Comparison of ENCODE assay signal across 18 cellular contexts in genomic region chr9:86836797-86837196, GRCh38.
DNase-seq lines count a peak whose midpoint lies in the region; ATAC-seq, FAIRE-seq and TF ChIP-seq lines count a peak whose summit lies in the region.
"Had no signal": no experiment of that assay in that cellular context is flagged by ENCODE, and none has a peak within 500 bp of the region (broad histone marks: within the 10 kb centered on the region; RNA-seq: fewer than 3 reads in every experiment).

No MANE protein-coding gene starts in this region.

- no peak overlapping the region for H3K27ac ChIP-seq in GM12878 (ENCODE audit: control insufficient read depth, insufficient read depth)
- H3K27ac ChIP-seq in thyroid gland, result no peak overlapping the region

- in situ Hi-C loops in GM12878 (cut with MboI), result no loop called here

- CTCF ChIA-PET in GM12878 (lab: Yijun Ruan, JAX), result no interaction called here

- no peak for FAIRE-seq in GM12878 (lab: Jason Lieb, UNC)
- FAIRE-seq: GM12892 had no signal

- TF ChIP-seq EP300 in GM12878 (IDR thresholded peaks at IDR 0.05; ENCODE audit: borderline replicate concordance in 1 of 2, control insufficient read depth in 1 of 2, low read depth in 2 of 2, low read length in 2 of 2), result peak in 1 of 2 experiments; percentile 16; a peak in 1 of 4 replicates

- no peaks in the 10 kb centered on the region for H4K20me1 ChIP-seq in GM12878 (ENCODE audit: control insufficient read depth, insufficient read depth)

- POLR2A ChIA-PET in GM12878 (lab: Charles Lee), result no interaction called here

- peak overlapping the region; percentile 10; the same call in 1 of the 2 replicates for H2AFZ ChIP-seq in GM12878 (ENCODE audit: control insufficient read depth, low read depth, low read length)

- no peak for TF ChIP-seq CTCF in GM12878 (IDR thresholded peaks at IDR 0.05 in 2 of 3, conservative IDR thresholded peaks at IDR 0.05 in 1 of 3; ENCODE audit: control insufficient read depth in 2 of 3, extremely low read depth in 1 of 3, insufficient read depth in 1 of 3, low read depth in 3 of 3, low read length in 3 of 3)
- TF ChIP-seq CTCF in thyroid gland (IDR thresholded peaks at IDR 0.05), result no peak

- 2% methylated on average over 5 of the region's 5 CpGs for WGBS in GM12878 (ENCODE audit: insufficient coverage, insufficient replicate concordance, low lambda C conversion rate, missing lambda C conversion rate)
- WGBS in thyroid gland, 2 donors, result 75 to 83% methylated on average over 5 of the region's 5 CpGs

- H3K9me3 ChIP-seq in GM12878 (replicated peaks; ENCODE audit: control insufficient read depth, insufficient read depth, low read length) (no peaks in the 10 kb centered on the region), thyroid gland (no peaks in the 10 kb centered on the region)
- H3K9me3 ChIP-seq: SK-N-SH had no signal

- H3K4me3 ChIP-seq in GM12878 (no peak overlapping the region), thyroid gland (replicated peaks in 1 of 3) (no peak overlapping the region)

- no peak overlapping the region for H3K9ac ChIP-seq in GM12878 (ENCODE audit: control insufficient read depth, insufficient read depth, low read length)
- H3K9ac ChIP-seq: SK-N-SH had no signal

- RAD21 ChIA-PET in GM12878 (lab: Charles Lee; ENCODE audit: unreplicated experiment), result interaction anchor here (0.8 kb wide), 1 partner anchor 32 kb away, joined by 3 read pairs; no protein-coding TSS in a partner anchor

- ATAC-seq in GM18520 (IDR thresholded peaks at IDR 0.05; ENCODE audit: unreplicated experiment) (peak; percentile 68), GM21423 (IDR thresholded peaks at IDR 0.05; ENCODE audit: unreplicated experiment) (peak; percentile 78), HG03039 (IDR thresholded peaks at IDR 0.05; ENCODE audit: unreplicated experiment) (peak; percentile 65), GM12878 (peak; percentile 95)
- ATAC-seq: WTC11 had no signal

- TF ChIP-seq POLR2A in GM12878 (IDR thresholded peaks at IDR 0.05; ENCODE audit: low read depth, low read length) (no peak), thyroid gland (IDR thresholded peaks at IDR 0.05) (no peak)

- BruUV-seq in GM12878 (replicated peaks; lab: Mats Ljungman, UMichigan), result no TSS peak

- SMC1A ChIA-PET in GM12878 (lab: Charles Lee; ENCODE audit: uncharacterized antibody, unreplicated experiment), result no interaction called here

- H3K4me2 ChIP-seq in GM12878 (ENCODE audit: control insufficient read depth, insufficient read depth), result no peak overlapping the region
- H3K4me2 ChIP-seq: SK-N-SH had no signal

- H3K4me1 ChIP-seq in GM12878 (ENCODE audit: control insufficient read depth, insufficient read depth, low read length), result no peaks in the 10 kb centered on the region
- H3K4me1 ChIP-seq in thyroid gland, result no peaks in the 10 kb centered on the region

- DNase-seq in GM12878 (ENCODE audit: low read depth, low spot score), result peak; percentile 28
- DNase-seq in COLO668 (lab: John Stamatoyannopoulos, UW; ENCODE audit: unreplicated experiment), result no peak
- DNase-seq in islet precursor cell, result no peak
- no peak for DNase-seq in thyroid gland
- no peak for DNase-seq in AG20443 (ENCODE audit: low spot score)
- DNase-seq: activated CD8-positive, alpha-beta memory T cell treated with anti-CD3 and anti-CD28 coated beads, Interleukin-2, amount 50 U/mL, for 48 hours; AML-193; KBM-7; midbrain; NCI-H187; NK-92 treated with Interleukin-12 subunit alpha and Interleukin-12 subunit beta, amount 100 ng/mL, for 24 hours; SK-N-SH; stimulated activated naive CD4-positive, alpha-beta T cell had no signal

- H3K36me3 ChIP-seq in GM12878 (ENCODE audit: control insufficient read depth in 2 of 2, insufficient read depth in 2 of 2, low read length in 1 of 2), result no peaks in the 10 kb centered on the region
- no peaks in the 10 kb centered on the region for H3K36me3 ChIP-seq in thyroid gland

- H3K27me3 ChIP-seq in GM12878 (replicated peaks in 1 of 2; ENCODE audit: control insufficient read depth in 2 of 2, insufficient read depth in 2 of 2, low read length in 1 of 2), result no peaks in the 10 kb centered on the region
- no peaks in the 10 kb centered on the region for H3K27me3 ChIP-seq in thyroid gland

- no peak for TF ChIP-seq RAD21 in GM12878 (IDR thresholded peaks at IDR 0.05; ENCODE audit: insufficient read depth, low read depth, low read length)

- no peaks in the 10 kb centered on the region for H3K79me2 ChIP-seq in GM12878 (ENCODE audit: control insufficient read depth, insufficient read depth, low read length)

- intact Hi-C loops in GM12878 (cut with micrococcal nuclease; ENCODE audit: unreplicated experiment), result no loop called here
- intact Hi-C loops in thyroid gland (cut with DNase I), result no loop called here

TF ChIP-seq in GM12878, 131 proteins besides CTCF, POLR2A, EP300 and RAD21:
- no peak for TF ChIP-seq STAT1 (conservative IDR thresholded peaks at IDR 0.05)
- TF ChIP-seq RELA (IDR thresholded peaks at IDR 0.05; ENCODE audit: borderline replicate concordance, partially characterized antibody), result peak; percentile 18
- TF ChIP-seq KAT2A (conservative IDR thresholded peaks at IDR 0.05; ENCODE audit: control insufficient read depth, low read depth, low read length), result no peak
- TF ChIP-seq BCLAF1 (IDR thresholded peaks at IDR 0.05), result no peak
- TF ChIP-seq CBFB (IDR thresholded peaks at IDR 0.05; ENCODE audit: low read depth), result no peak
- no peak for TF ChIP-seq IRF5 (IDR thresholded peaks at IDR 0.05; ENCODE audit: borderline replicate concordance)
- TF ChIP-seq HCFC1 (IDR thresholded peaks at IDR 0.05; ENCODE audit: low read length), result no peak
- TF ChIP-seq HDAC6 (IDR thresholded peaks at IDR 0.05; ENCODE audit: unreplicated experiment), result no peak
- TF ChIP-seq IKZF1 (conservative IDR thresholded peaks at IDR 0.05), result 0 out of 2 replicates have a peak, but pooled peaks have one; percentile 13
- TF ChIP-seq MEF2B (IDR thresholded peaks at IDR 0.05; ENCODE audit: partially characterized antibody, poor library complexity, severe bottlenecking), result peak; percentile 91
- TF ChIP-seq MEF2A (IDR thresholded peaks at IDR 0.05; ENCODE audit: insufficient read depth, low read depth, low read length), result no peak
